ENCODE assay signal across 29 cellular contexts in genomic region chr5:111942214-111942613, GRCh38.
"Had no signal": no experiment of that assay in that cellular context is flagged by ENCODE, and none has a peak within 500 bp of the region (broad histone marks: within the 10 kb centered on the region; RNA-seq: fewer than 3 reads in every experiment).

No MANE protein-coding gene starts in this region.

- ATAC-seq: activated T-cell treated with anti-CD3 and anti-CD28 coated beads, Interleukin-2, amount 50 U/mL, for 72 hours; mucosa of descending colon; right lobe of liver; stimulated activated memory B cell treated with anti-CD40 and anti-IgM and Interleukin-4, amounts not matched to agents 10 μg/mL and 1 μg/mL and 100 μg/mL, for 72 hours; stimulated activated naive CD8-positive, alpha-beta T cell treated with anti-CD3 and anti-CD28 coated beads, Interleukin-15, amount 100 ng/mL, for 72 hours; upper lobe of right lung had no signal

- H3K27ac ChIP-seq: breast epithelium, epithelial cell of prostate, hepatocyte, left ventricle myocardium inferior, ovary, right lobe of liver, upper lobe of right lung had no signal

- H3K4me1 Mint-ChIP-seq: activated B cell treated with CpG ODN at 0.5 μM for 24 hours; central memory CD8-positive, alpha-beta T cell; nephron; stimulated activated memory B cell treated with anti-CD40 and anti-IgM and Interleukin-4, amounts not matched to agents 10 μg/mL and 1 μg/mL and 100 μg/mL, for 72 hours; stimulated activated naive CD8-positive, alpha-beta T cell treated with anti-CD3 and anti-CD28 coated beads, Interleukin-15, amount 100 ng/mL, for 72 hours had no signal

- H3K9me3 ChIP-seq: breast epithelium, left ventricle myocardium inferior, mucosa of descending colon, ovary, right lobe of liver, upper lobe of right lung had no signal

- H2AFZ ChIP-seq: hepatocyte had no signal

- H3K4me3 Mint-ChIP-seq: activated B cell treated with CpG ODN at 0.5 μM for 24 hours; activated T-cell treated with anti-CD3 and anti-CD28 coated beads, Interleukin-2, amount 50 U/mL, for 72 hours; central memory CD8-positive, alpha-beta T cell; nephron; stimulated activated memory B cell treated with anti-CD40 and anti-IgM and Interleukin-4, amounts not matched to agents 10 μg/mL and 1 μg/mL and 100 μg/mL, for 72 hours; stimulated activated naive CD8-positive, alpha-beta T cell treated with anti-CD3 and anti-CD28 coated beads, Interleukin-15, amount 100 ng/mL, for 72 hours; T-helper 2 cell treated with Interferon-gamma antibody and Interleukin-4, amounts not matched to agents 5 μg/mL and 100 μg/mL, for 36 hours had no signal

- DNase-seq: activated B cell treated with CpG ODN at 0.5 μM for 24 hours; activated CD4-positive, alpha-beta T cell treated with anti-CD3 and anti-CD28 coated beads for 4 hours; activated CD4-positive, alpha-beta T cell treated with anti-CD3 and anti-CD28 coated beads, Interleukin-2, amount 50 U/mL, for 4 hours; activated naive CD4-positive, alpha-beta T cell; activated T-cell treated with anti-CD3 and anti-CD28 coated beads for 4 hours; activated T-cell treated with anti-CD3 and anti-CD28 coated beads, Interleukin-2, amount 50 U/mL, for 72 hours; dermis blood vessel endothelial cell; effector CD4-positive, alpha-beta T cell; islet precursor cell; left ventricle myocardium inferior; mucosa of descending colon; ovary; right lobe of liver; small intestine; stimulated activated CD4-positive, alpha-beta T cell treated with anti-CD3 and anti-CD28 coated beads, Interleukin-4, amount 100 ng/mL, for 4 hours; stimulated activated CD8-positive, alpha-beta memory T cell treated with anti-CD3 and anti-CD28 coated beads, Interleukin-4, amount 100 ng/mL, for 48 hours; stimulated activated naive CD8-positive, alpha-beta T cell treated with anti-CD3 and anti-CD28 coated beads, Interleukin-15, amount 100 ng/mL, for 72 hours; substantia nigra; upper lobe of right lung had no signal

- H3K36me3 Mint-ChIP-seq: activated naive CD4-positive, alpha-beta T cell treated with anti-CD3 and anti-CD28 coated beads, Interleukin-2, amount 50 U/mL, for 72 hours; stimulated activated memory B cell treated with anti-CD40 and anti-IgM and Interleukin-4, amounts not matched to agents 10 μg/mL and 1 μg/mL and 100 μg/mL, for 72 hours had no signal

- H3K4me3 ChIP-seq: breast epithelium, hepatocyte, left ventricle myocardium inferior, lung, mucosa of descending colon, ovary, right lobe of liver, upper lobe of right lung had no signal

- H3K4me2 ChIP-seq: hepatocyte had no signal

- H3K27ac Mint-ChIP-seq: activated B cell treated with CpG ODN at 0.5 μM for 24 hours; activated naive CD4-positive, alpha-beta T cell treated with anti-CD3 and anti-CD28 coated beads, Interleukin-2, amount 50 U/mL, for 72 hours; activated T-cell treated with anti-CD3 and anti-CD28 coated beads, Interleukin-2, amount 50 U/mL, for 72 hours; nephron; progenitor cell of endocrine pancreas; stimulated activated memory B cell treated with anti-CD40 and anti-IgM and Interleukin-4, amounts not matched to agents 10 μg/mL and 1 μg/mL and 100 μg/mL, for 72 hours; stimulated activated naive CD8-positive, alpha-beta T cell treated with anti-CD3 and anti-CD28 coated beads, Interleukin-15, amount 100 ng/mL, for 72 hours; T-helper 2 cell treated with Interferon-gamma antibody and Interleukin-4, amounts not matched to agents 5 μg/mL and 100 μg/mL, for 36 hours had no signal

- H3K4me1 ChIP-seq: breast epithelium, left ventricle myocardium inferior, right lobe of liver, upper lobe of right lung had no signal

- H3K27me3 Mint-ChIP-seq: central memory CD8-positive, alpha-beta T cell; stimulated activated memory B cell treated with anti-CD40 and anti-IgM and Interleukin-4, amounts not matched to agents 10 μg/mL and 1 μg/mL and 100 μg/mL, for 72 hours had no signal

- H3K27me3 ChIP-seq: breast epithelium, hepatocyte, right lobe of liver, upper lobe of right lung had no signal

- H3K9me3 Mint-ChIP-seq: activated B cell treated with CpG ODN at 0.5 μM for 24 hours; activated T-cell treated with anti-CD3 and anti-CD28 coated beads, Interleukin-2, amount 50 U/mL, for 72 hours; stimulated activated memory B cell treated with anti-CD40 and anti-IgM and Interleukin-4, amounts not matched to agents 10 μg/mL and 1 μg/mL and 100 μg/mL, for 72 hours; stimulated activated naive CD8-positive, alpha-beta T cell treated with anti-CD3 and anti-CD28 coated beads, Interleukin-15, amount 100 ng/mL, for 72 hours; T-helper 2 cell treated with Interferon-gamma antibody and Interleukin-4, amounts not matched to agents 5 μg/mL and 100 μg/mL, for 36 hours had no signal

- H3K36me3 ChIP-seq: breast epithelium, left ventricle myocardium inferior, ovary, right lobe of liver, upper lobe of right lung had no signal
